In the genomic region with DNA sequence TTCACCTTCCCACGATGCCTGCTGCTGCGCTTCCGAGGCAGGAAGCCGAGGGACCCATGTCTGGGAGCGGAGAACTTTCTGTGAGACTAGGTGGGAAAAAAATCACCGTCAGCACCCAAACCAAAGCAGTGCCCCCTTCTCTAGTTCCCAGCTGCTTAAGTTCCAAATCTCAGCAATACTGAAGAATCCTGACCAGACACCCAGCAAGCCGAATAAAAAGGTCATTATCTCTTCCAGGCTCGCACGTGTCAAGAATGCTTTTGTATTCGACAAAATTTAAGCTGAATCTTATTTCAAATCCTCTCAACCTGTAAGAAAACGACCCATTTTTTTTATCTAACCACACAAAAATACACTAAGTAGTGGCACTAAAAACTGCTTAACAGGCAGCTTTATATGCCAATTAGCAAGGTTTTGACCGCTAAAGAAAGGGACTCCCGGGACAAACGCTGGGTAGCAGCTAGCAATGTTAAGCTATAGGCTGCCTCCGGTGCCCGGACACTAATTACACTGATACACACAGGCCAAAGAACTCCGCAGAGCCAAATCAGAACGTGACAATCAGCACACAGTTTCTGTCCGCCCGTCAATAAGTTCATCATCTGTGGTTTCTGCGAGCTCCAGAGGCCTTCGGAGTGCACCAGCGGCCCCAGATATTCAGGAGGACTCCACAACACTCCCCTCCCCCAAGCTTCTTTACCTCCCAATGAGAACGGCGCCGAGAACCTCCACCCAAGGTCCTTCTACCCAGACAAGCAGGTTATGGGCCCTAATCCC, we compare ENCODE assay signal across 1 cellular context.
TF ChIP-seq lines count a peak whose summit lies in the region.

No MANE protein-coding gene starts in this region.

TF ChIP-seq in HepG2, 621 proteins besides CTCF, POLR2A, EP300 and RAD21:
- TF ChIP-seq MAFG (CRISPR knock-in tag; IDR thresholded peaks at IDR 0.05), result no peak
- 0 out of 2 replicates have a peak, but pooled peaks have one; percentile 11 for TF ChIP-seq PRMT3 (CRISPR knock-in tag; IDR thresholded peaks at IDR 0.05; ENCODE audit: borderline replicate concordance, low read depth)
- no peak for TF ChIP-seq NKX3-1 (CRISPR knock-in tag; IDR thresholded peaks at IDR 0.05)
- 0 out of 2 replicates have a peak, but pooled peaks have one; percentile 7 for TF ChIP-seq SAP130 (CRISPR knock-in tag; IDR thresholded peaks at IDR 0.05; ENCODE audit: low read depth)
- peak; percentile 11; the same call in 1 of the 2 replicates for TF ChIP-seq ZSCAN30 (CRISPR knock-in tag; IDR thresholded peaks at IDR 0.05)
- TF ChIP-seq, protein P1, sequence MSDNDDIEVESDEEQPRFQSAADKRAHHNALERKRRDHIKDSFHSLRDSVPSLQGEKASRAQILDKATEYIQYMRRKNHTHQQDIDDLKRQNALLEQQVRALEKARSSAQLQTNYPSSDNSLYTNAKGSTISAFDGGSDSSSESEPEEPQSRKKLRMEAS (IDR thresholded peaks at IDR 0.05), result no peak
- 0 out of 2 replicates have a peak, but pooled peaks have one; percentile 5 for TF ChIP-seq MAFF (IDR thresholded peaks at IDR 0.05; ENCODE audit: low read depth, low read length)
